In genomic region chr6:26156850-26157149, GRCh38 we compare ENCODE assay signal across 8 cellular contexts.
A peak's percentile ranks its signal among the peaks of the same experiment; 100 is the strongest.
DNase-seq lines count a peak whose midpoint lies in the region; ATAC-seq and TF ChIP-seq lines count a peak whose summit lies in the region.

No MANE protein-coding gene starts in this region.

- DNase-seq in OCI-LY7 (ENCODE audit: low spot score) = no peak
- DNase-seq in endodermal cell = no peak
- no peak for DNase-seq in nephron progenitor cell
- DNase-seq in NCI-H2081 treated with DMSO at 0.1 percent for 48 hours (lab: John Stamatoyannopoulos, UW) = no peak
- DNase-seq in CD1c-positive myeloid dendritic cell (ENCODE audit: extremely low spot score) = no peak

- H3K9me3 ChIP-seq in OCI-LY7 (ENCODE audit: low read length) (no peaks in the 10 kb centered on the region), endodermal cell (ENCODE audit: control insufficient read depth, low read length) (no peaks in the 10 kb centered on the region)

- H3K27me3 Mint-ChIP-seq in endodermal cell (ENCODE audit: insufficient read depth) = no peaks in the 10 kb centered on the region
- peaks cover 4% of the 10 kb centered on the region for H3K27me3 Mint-ChIP-seq in nephron progenitor cell (ENCODE audit: low read depth, poor library complexity)

- no peaks in the 10 kb centered on the region for H3K27me3 ChIP-seq in endodermal cell (ENCODE audit: control insufficient read depth, insufficient read depth, low read length, poor library complexity, severe bottlenecking)

- H3K27ac Mint-ChIP-seq in endodermal cell = peak overlapping the region; percentile 96
- H3K27ac Mint-ChIP-seq in nephron progenitor cell = peak overlapping the region; percentile 98

- no peak for TF ChIP-seq CTCF in OCI-LY7 (conservative IDR thresholded peaks at IDR 0.05; ENCODE audit: low read length)
- TF ChIP-seq CTCF in endodermal cell (conservative IDR thresholded peaks at IDR 0.05) = no peak
- no peak for TF ChIP-seq CTCF in nephron progenitor cell (IDR thresholded peaks at IDR 0.05)

- H3K9me2 ChIP-seq in OCI-LY7 (ENCODE audit: insufficient read depth, low read length) = no peaks in the 10 kb centered on the region

- H4K20me1 ChIP-seq in OCI-LY7 (ENCODE audit: insufficient read depth, low read length) = no peaks in the 10 kb centered on the region

- H3K4me3 ChIP-seq in OCI-LY7 (ENCODE audit: low read depth, low read length, poor library complexity, severe bottlenecking) = peak overlapping the region; percentile 79
- H3K4me3 ChIP-seq in endodermal cell (ENCODE audit: low read length) = peak overlapping the region; percentile 87

- H3K4me1 Mint-ChIP-seq in endodermal cell = peaks cover 12% of the 10 kb centered on the region
- peaks cover 35% of the 10 kb centered on the region for H3K4me1 Mint-ChIP-seq in nephron progenitor cell

- H3K36me3 ChIP-seq in OCI-LY7 (ENCODE audit: insufficient read depth, low read length) (no peaks in the 10 kb centered on the region), endodermal cell (ENCODE audit: control insufficient read depth, insufficient read depth, low read length) (no peaks in the 10 kb centered on the region)

- no peak overlapping the region for H2AFZ ChIP-seq in OCI-LY7 (ENCODE audit: low read length)

- H3K4me1 ChIP-seq in OCI-LY7 (ENCODE audit: insufficient read depth, low read length, poor library complexity, severe bottlenecking) (peaks cover 33% of the 10 kb centered on the region), endodermal cell (ENCODE audit: control insufficient read depth, insufficient read depth, low read length) (no peaks in the 10 kb centered on the region)

- H3K4me2 ChIP-seq in OCI-LY7 (ENCODE audit: low read length) = peak overlapping the region; percentile 79

- H3K36me3 Mint-ChIP-seq in endodermal cell (ENCODE audit: low read depth) (no peaks in the 10 kb centered on the region), nephron progenitor cell (ENCODE audit: low read depth) (no peaks in the 10 kb centered on the region)

- H3K9me3 Mint-ChIP-seq in endodermal cell (no peaks in the 10 kb centered on the region), nephron progenitor cell (no peaks in the 10 kb centered on the region)

- CTCF ChIA-PET in OCI-LY7 (lab: Charles Lee; ENCODE audit: unreplicated experiment) = interaction anchor here (0.6 kb wide), 2 partner anchors 111 to 354 kb away, joined by 3 read pairs; no protein-coding TSS in a partner anchor

- 0% methylated on average over 10 to 11 of the region's 11 CpGs for WGBS in endodermal cell (ENCODE audit: insufficient coverage in 1 of 2, insufficient read length in 1 of 2), 2 experiments

- H3K27ac ChIP-seq in OCI-LY7 (ENCODE audit: low read depth, low read length, poor library complexity, severe bottlenecking) (peak overlapping the region; percentile 99), endodermal cell (ENCODE audit: low read depth, low read length) (peak overlapping the region; percentile 84)

- peak overlapping the region; percentile 96 for H3K9ac ChIP-seq in endodermal cell (ENCODE audit: extremely low read depth, low read length, poor library complexity, severe bottlenecking)

- BruUV-seq in OCI-LY7 (replicated peaks; lab: Mats Ljungman, UMichigan) = no TSS peak

- H3K4me3 Mint-ChIP-seq in endodermal cell (peak overlapping the region; percentile 86), nephron progenitor cell (peak overlapping the region; percentile 98)

- intact Hi-C loops in OCI-LY7 (cut with micrococcal nuclease; ENCODE audit: unreplicated experiment) = loop anchor here (1.0 to 5.0 kb wide), 6 partner anchors 32 to 1711 kb away; a partner anchor contains a TSS

- POLR2A ChIA-PET in OCI-LY7 (lab: Charles Lee) = interaction anchor here (0.5 to 11.6 kb wide), 21 partner anchors 10 to 1200 kb away, joined by 3 to 330 read pairs (median 17); a partner anchor contains a TSS

- H3K79me2 ChIP-seq in OCI-LY7 (ENCODE audit: insufficient read depth, low read depth, low read length) = 0 out of 2 replicates have a peak, but pooled peaks cover 8% of the 10 kb centered on the region

- ATAC-seq in GM18511 (IDR thresholded peaks at IDR 0.05; ENCODE audit: unreplicated experiment) (peak; percentile 10), GM18867 (IDR thresholded peaks at IDR 0.05; ENCODE audit: unreplicated experiment) (no peak), HG02798 (IDR thresholded peaks at IDR 0.05; ENCODE audit: poor library complexity, unreplicated experiment) (no peak)
